Comparison of ENCODE assay signal across 1 cellular context in genomic region chr15:40162552-40162951, GRCh38.
TF ChIP-seq lines count a peak whose summit lies in the region.

No MANE protein-coding gene starts in this region.

TF ChIP-seq in K562, 482 proteins besides CTCF, POLR2A, EP300 and RAD21:
- no peak for TF ChIP-seq CREB1 (IDR thresholded peaks at IDR 0.05)
- no peak for TF ChIP-seq CREB1 (CRISPR knock-in tag; IDR thresholded peaks at IDR 0.05)
- peak; percentile 82; the same call in 1 of the 2 replicates for TF ChIP-seq SPI1 (IDR thresholded peaks at IDR 0.05; ENCODE audit: borderline replicate concordance, low read depth, low read length)
TF ChIP-seq in K562: peak in this region for 1.
